25 cellular contexts compared by ENCODE assay signal in the genomic region with DNA sequence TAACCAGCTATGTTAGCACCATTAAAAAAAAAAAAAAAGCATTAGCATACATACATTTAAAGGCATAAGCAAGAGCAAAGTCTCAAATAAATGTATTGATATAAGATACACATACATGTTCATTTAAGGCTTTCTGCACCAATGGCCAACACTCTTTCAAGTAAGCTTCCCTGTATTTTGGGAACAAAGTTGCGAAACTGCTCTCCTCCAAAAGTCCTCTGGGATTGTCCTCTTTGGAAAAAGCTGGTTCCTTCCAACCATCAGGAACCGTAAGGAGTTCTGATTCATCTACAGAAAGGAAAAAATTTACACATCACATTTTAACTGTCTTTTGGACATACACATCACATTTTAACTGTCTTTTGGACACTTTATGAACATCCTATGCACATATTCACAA. TPM values are rescaled to one million over a fixed set of nuclear protein-coding genes. Genes with fewer than 3 reads are reported as not detected.
DNase-seq lines count a peak whose midpoint lies in the region; ATAC-seq, FAIRE-seq and TF ChIP-seq lines count a peak whose summit lies in the region.
"Had no signal": no experiment of that assay in that cellular context is flagged by ENCODE, and none has a peak within 500 bp of the region (broad histone marks: within the 10 kb centered on the region; RNA-seq: fewer than 3 reads in every experiment).

No MANE protein-coding gene starts in this region.

- H3K9me3 Mint-ChIP-seq in activated T-cell treated with anti-CD3 and anti-CD28 coated beads, Interleukin-2, amount 50 U/mL, for 72 hours: no peaks in the 10 kb centered on the region
- no peaks in the 10 kb centered on the region for H3K9me3 Mint-ChIP-seq in astrocyte (ENCODE audit: unreplicated experiment)
- H3K9me3 Mint-ChIP-seq in stimulated activated memory B cell treated with anti-CD40 and anti-IgM and Interleukin-4, amounts not matched to agents 10 μg/mL and 1 μg/mL and 100 μg/mL, for 72 hours: no peaks in the 10 kb centered on the region
- H3K9me3 Mint-ChIP-seq: IgD-negative memory B cell, naive B cell had no signal

- H3K27ac Mint-ChIP-seq in activated T-cell treated with anti-CD3 and anti-CD28 coated beads, Interleukin-2, amount 50 U/mL, for 72 hours: peak overlapping the region; percentile 45
- H3K27ac Mint-ChIP-seq in astrocyte (ENCODE audit: unreplicated experiment): no peak overlapping the region
- H3K27ac Mint-ChIP-seq in stimulated activated memory B cell treated with anti-CD40 and anti-IgM and Interleukin-4, amounts not matched to agents 10 μg/mL and 1 μg/mL and 100 μg/mL, for 72 hours: peak overlapping the region; percentile 42
- H3K27ac Mint-ChIP-seq: IgD-negative memory B cell had no signal

- H3K4me3 ChIP-seq in astrocyte (ENCODE audit: insufficient read depth, low read depth, low read length): no peak overlapping the region
- H3K4me3 ChIP-seq: adrenal gland; BLaER1 treated with 17β-estradiol and CSF1 and Interleukin-3, amounts not matched to agents 10 nM and 100 nM; gastrocnemius medialis; SK-N-MC; testis; uterus had no signal

- H3K36me3 Mint-ChIP-seq in activated T-cell treated with anti-CD3 and anti-CD28 coated beads, Interleukin-2, amount 50 U/mL, for 72 hours (ENCODE audit: insufficient read depth in 2 of 2): peaks cover 8 to 20% of the 10 kb centered on the region in 2 donors
- no peaks in the 10 kb centered on the region for H3K36me3 Mint-ChIP-seq in astrocyte (ENCODE audit: low read depth, unreplicated experiment)
- peaks cover 14% of the 10 kb centered on the region for H3K36me3 Mint-ChIP-seq in stimulated activated memory B cell treated with anti-CD40 and anti-IgM and Interleukin-4, amounts not matched to agents 10 μg/mL and 1 μg/mL and 100 μg/mL, for 72 hours

- DNase-seq in activated T-cell treated with anti-CD3 and anti-CD28 coated beads, Interleukin-2, amount 50 U/mL, for 72 hours: no peak
- DNase-seq in activated T-cell treated with anti-CD3 and anti-CD28 coated beads for 4 hours (no peak), astrocyte (ENCODE audit: low read depth) (no peak), amygdala (lab: John Stamatoyannopoulos, UW) (no peak), AG08395 (ENCODE audit: low spot score) (no peak)
- DNase-seq: activated effector memory CD4-positive, alpha-beta T cell treated with anti-CD3 and anti-CD28 coated beads, Interleukin-2, amount 50 U/mL, for 16 hours; adrenal gland; effector CD8-positive, alpha-beta T cell; gastrocnemius medialis; hippocampal formation; MM.1S; naive B cell; NCI-H1436; NCI-H524; occipital lobe; T-helper 17 cell; testis; uterus had no signal

- TF ChIP-seq EP300 in Ishikawa (IDR thresholded peaks at IDR 0.05; ENCODE audit: borderline replicate concordance): no peak

- H3K27me3 ChIP-seq in astrocyte (ENCODE audit: insufficient read depth, low read length): no peaks in the 10 kb centered on the region
- H3K27me3 ChIP-seq: adrenal gland; BLaER1 treated with 17β-estradiol and CSF1 and Interleukin-3, amounts not matched to agents 10 nM and 100 nM; gastrocnemius medialis; testis; uterus had no signal

- peaks cover 8% of the 10 kb centered on the region for H3K4me1 ChIP-seq in astrocyte (ENCODE audit: insufficient read depth, low read length)

- ATAC-seq in activated T-cell treated with anti-CD3 and anti-CD28 coated beads, Interleukin-2, amount 50 U/mL, for 72 hours (replicated peaks in 1 of 2): no peak
- ATAC-seq in stimulated activated memory B cell treated with anti-CD40 and anti-IgM and Interleukin-4, amounts not matched to agents 10 μg/mL and 1 μg/mL and 100 μg/mL, for 72 hours: no peak
- ATAC-seq in GM21619 (IDR thresholded peaks at IDR 0.05; ENCODE audit: unreplicated experiment): no peak
- ATAC-seq: gastrocnemius medialis, left lobe of liver, T-helper 17 cell had no signal

- peaks cover 47% of the 10 kb centered on the region for H3K4me1 Mint-ChIP-seq in activated T-cell treated with anti-CD3 and anti-CD28 coated beads, Interleukin-2, amount 50 U/mL, for 72 hours (ENCODE audit: low read depth)
- peaks cover 18% of the 10 kb centered on the region for H3K4me1 Mint-ChIP-seq in astrocyte (ENCODE audit: low read depth, unreplicated experiment)
- peaks cover 30% of the 10 kb centered on the region for H3K4me1 Mint-ChIP-seq in stimulated activated memory B cell treated with anti-CD40 and anti-IgM and Interleukin-4, amounts not matched to agents 10 μg/mL and 1 μg/mL and 100 μg/mL, for 72 hours

- H3K9ac ChIP-seq in astrocyte (ENCODE audit: low read length): no peak overlapping the region

- no peak overlapping the region for H3K27ac ChIP-seq in astrocyte (ENCODE audit: low read depth, low read length)
- H3K27ac ChIP-seq: adrenal gland; BLaER1 treated with 17β-estradiol and CSF1 and Interleukin-3, amounts not matched to agents 10 nM and 100 nM; gastrocnemius medialis; SK-N-MC; testis; uterus had no signal

- peak overlapping the region; percentile 12 for H3K4me2 ChIP-seq in astrocyte (ENCODE audit: low read length)

- no peak for TF ChIP-seq CTCF in astrocyte (IDR thresholded peaks at IDR 0.05; ENCODE audit: insufficient read depth, low read depth, low read length)

- peaks cover 54% of the 10 kb centered on the region for H3K79me2 ChIP-seq in astrocyte (ENCODE audit: insufficient read depth, low read length)

- H3K36me3 ChIP-seq in astrocyte (ENCODE audit: insufficient read depth, low read length): peaks cover 29% of the 10 kb centered on the region
- H3K36me3 ChIP-seq: uterus had no signal

- no peak overlapping the region for H2AFZ ChIP-seq in astrocyte (ENCODE audit: low read depth, low read length)

- no peaks in the 10 kb centered on the region for H3K27me3 Mint-ChIP-seq in activated T-cell treated with anti-CD3 and anti-CD28 coated beads, Interleukin-2, amount 50 U/mL, for 72 hours (ENCODE audit: low read depth)
- no peaks in the 10 kb centered on the region for H3K27me3 Mint-ChIP-seq in astrocyte (ENCODE audit: low read depth, unreplicated experiment)
- no peaks in the 10 kb centered on the region for H3K27me3 Mint-ChIP-seq in stimulated activated memory B cell treated with anti-CD40 and anti-IgM and Interleukin-4, amounts not matched to agents 10 μg/mL and 1 μg/mL and 100 μg/mL, for 72 hours
- H3K27me3 Mint-ChIP-seq: IgD-negative memory B cell, naive B cell, T-helper 17 cell had no signal

- FAIRE-seq in astrocyte (lab: Jason Lieb, UNC): no peak

- no peaks in the 10 kb centered on the region for H3K9me3 ChIP-seq in astrocyte (ENCODE audit: insufficient read depth, low read depth, low read length)
- H3K9me3 ChIP-seq: adrenal gland; BLaER1 treated with 17β-estradiol and CSF1 and Interleukin-3, amounts not matched to agents 10 nM and 100 nM; gastrocnemius medialis; testis; uterus had no signal

- peak overlapping the region in 1 of 2 donors; percentile 34 for H3K4me3 Mint-ChIP-seq in activated T-cell treated with anti-CD3 and anti-CD28 coated beads, Interleukin-2, amount 50 U/mL, for 72 hours
- peak overlapping the region; percentile 0 for H3K4me3 Mint-ChIP-seq in astrocyte (ENCODE audit: unreplicated experiment)
- H3K4me3 Mint-ChIP-seq in stimulated activated memory B cell treated with anti-CD40 and anti-IgM and Interleukin-4, amounts not matched to agents 10 μg/mL and 1 μg/mL and 100 μg/mL, for 72 hours: no peak overlapping the region

- H4K20me1 ChIP-seq in astrocyte (ENCODE audit: insufficient read depth, low read length): peaks cover 2% of the 10 kb centered on the region

- no peak for TF ChIP-seq RAD21 in Ishikawa (IDR thresholded peaks at IDR 0.05; ENCODE audit: low read depth)

TF ChIP-seq in Ishikawa, 13 proteins besides CTCF, POLR2A, EP300 and RAD21:
- 0 out of 2 replicates have a peak, but pooled peaks have one; percentile 12 for TF ChIP-seq CEBPB (IDR thresholded peaks at IDR 0.05)
- TF ChIP-seq NFIC (IDR thresholded peaks at IDR 0.05): no peak

RNA-seq across cellular contexts. Expression of gene KRR1, which starts 3.2 kb away (rescaled TPM):
- total RNA-seq in activated T-cell treated with anti-CD3 and anti-CD28 coated beads, Interleukin-2, amount 50 U/mL, for 72 hours: 10 to 100 TPM; 78.2 to 80.1 TPM
- 48.4 and 56.9 TPM in 2 replicates for total RNA-seq in astrocyte

RNA-seq across cellular contexts. Expression of gene GLIPR1, which starts 27.6 kb away (rescaled TPM):
- 1 to 10 TPM; 6.3 to 10.0 TPM for total RNA-seq in activated T-cell treated with anti-CD3 and anti-CD28 coated beads, Interleukin-2, amount 50 U/mL, for 72 hours
- 220 and 232 TPM in 2 replicates for total RNA-seq in astrocyte

Comparison
In these comparisons a context has a peak if more than half of its experiments do, and no peak if none do; other contexts are left out.
1. RNA of gene GLIPR1, which starts 27.6 kb away (total RNA-seq): 220 to 232 TPM in astrocyte; 6.3 to 10.0 TPM in activated T-cell treated with anti-CD3 and anti-CD28 coated beads, Interleukin-2, amount 50 U/mL, for 72 hours; every median in the first group is over 10 times any median in the second.